ENCODE assay signal across 8 cellular contexts in genomic region chr3:101693540-101693939, GRCh38. TPM values are rescaled to one million over a fixed set of nuclear protein-coding genes. Genes with fewer than 3 reads are reported as not detected.
DNase-seq lines count a peak whose midpoint lies in the region; ATAC-seq and TF ChIP-seq lines count a peak whose summit lies in the region.
"Not testable (repeated sequence)": the region's sequence is repeated elsewhere in the genome, so short reads cannot be mapped to it uniquely, and the experiment has no call there.

No MANE protein-coding gene starts in this region.

- not testable (repeated sequence) for H3K4me3 Mint-ChIP-seq in progenitor cell of endocrine pancreas (ENCODE audit: low read depth)

- not testable (repeated sequence) for H3K9me3 Mint-ChIP-seq in progenitor cell of endocrine pancreas (ENCODE audit: low read depth)

- H3K4me3 ChIP-seq in HFF-Myc (replicated peaks; ENCODE audit: low read depth, low read length); iPS DF 6.9 (ENCODE audit: low read length): not testable (repeated sequence)
- H3K4me3 ChIP-seq in HUES6 (ENCODE audit: low read depth, low read length), result peak overlapping the region; percentile 52

- not testable (repeated sequence) for H3K36me3 ChIP-seq in HUES6 (ENCODE audit: control insufficient read depth, insufficient read depth, low read length); iPS DF 6.9 (ENCODE audit: control insufficient read depth, insufficient read depth, low read length)

- peak overlapping the region; percentile 77 for H3K9ac ChIP-seq in HUES6 (ENCODE audit: low read length)

- peak; percentile 41 for TF ChIP-seq CTCF in AG09319 (IDR thresholded peaks at IDR 0.05; ENCODE audit: low read depth, low read length)
- peak; percentile 33 for TF ChIP-seq CTCF in HFF-Myc (IDR thresholded peaks at IDR 0.05; ENCODE audit: low read depth, low read length, missing control alignments)
- peak; percentile 38 for TF ChIP-seq CTCF in progenitor cell of endocrine pancreas (IDR thresholded peaks at IDR 0.05; ENCODE audit: unreplicated experiment)

- H3K36me3 Mint-ChIP-seq in progenitor cell of endocrine pancreas (ENCODE audit: insufficient read depth), result not testable (repeated sequence)

- peak overlapping the region; percentile 71; the same call in 1 of the 2 replicates for H3K27ac ChIP-seq in HUES6 (ENCODE audit: low read depth, low read length)
- not testable (repeated sequence) for H3K27ac ChIP-seq in iPS DF 6.9 (ENCODE audit: low read length)

- H3K27me3 Mint-ChIP-seq in progenitor cell of endocrine pancreas, result not testable (repeated sequence)

- DNase-seq in AG09319 (ENCODE audit: extremely low read depth, low read depth); HFF-Myc (ENCODE audit: extremely low read depth, low read depth); progenitor cell of endocrine pancreas (ENCODE audit: low spot score, unreplicated experiment): not testable (repeated sequence)
- DNase-seq in cerebellar cortex (ENCODE audit: low spot score), result peak; percentile 62
- DNase-seq in iPS DF 6.9 (ENCODE audit: low read depth, low spot score), result peak; percentile 54

- no CpG with 5 or more reads among the region's 13 CpGs for WGBS in iPS DF 6.9 (ENCODE audit: insufficient coverage, insufficient read length)

- ATAC-seq in GM18508 (IDR thresholded peaks at IDR 0.05; ENCODE audit: insufficient read depth, unreplicated experiment), result peak; percentile 48
- ATAC-seq in activated CD4-positive, CD25-positive, alpha-beta regulatory T cell treated with anti-CD3 and anti-CD28 coated beads, Interleukin-2, amount 50 U/mL, for 24 hours, result peak; percentile 73 to 77

- H3K27ac Mint-ChIP-seq in progenitor cell of endocrine pancreas, result not testable (repeated sequence)

- peaks cover 14% of the 10 kb centered on the region for H3K4me1 ChIP-seq in HUES6 (ENCODE audit: control insufficient read depth, insufficient read depth, low read length)
- H3K4me1 ChIP-seq in iPS DF 6.9 (ENCODE audit: control insufficient read depth, insufficient read depth, low read length), result not testable (repeated sequence)

- not testable (repeated sequence) for H3K27me3 ChIP-seq in HUES6 (ENCODE audit: control insufficient read depth, insufficient read depth, low read length); iPS DF 6.9 (ENCODE audit: control insufficient read depth, insufficient read depth, low read length)

- not testable (repeated sequence) for H3K4me1 Mint-ChIP-seq in progenitor cell of endocrine pancreas (ENCODE audit: low read depth)

- H3K9me3 ChIP-seq in HUES6 (ENCODE audit: control insufficient read depth, insufficient read depth, low read depth, low read length); iPS DF 6.9 (ENCODE audit: control insufficient read depth, insufficient read depth, low read length): not testable (repeated sequence)

RNA-seq across cellular contexts. Expression of gene RPL24, which starts 7.0 kb away (rescaled TPM):
- total RNA-seq in progenitor cell of endocrine pancreas, result 1,063 and 1,124 TPM in 2 replicates

RNA-seq across cellular contexts. Expression of gene ZBTB11, which starts 16.6 kb away (rescaled TPM):
- 17.8 and 18.8 TPM in 2 replicates for total RNA-seq in progenitor cell of endocrine pancreas

RNA-seq across cellular contexts. Expression of gene CEP97, which starts 30.9 kb away (rescaled TPM):
- total RNA-seq in progenitor cell of endocrine pancreas, result 21.9 and 24.5 TPM in 2 replicates
